ENCODE assay signal across 1 cellular context in genomic region chr4:183797041-183797444, GRCh38.
TF ChIP-seq lines count a peak whose summit lies in the region.

No MANE protein-coding gene starts in this region.

TF ChIP-seq in GM23338, 12 proteins besides CTCF, POLR2A, EP300 and RAD21 (continued from another document):
- no peak for TF ChIP-seq REST (IDR thresholded peaks at IDR 0.05; ENCODE audit: unreplicated experiment)
- TF ChIP-seq JUNB (IDR thresholded peaks at IDR 0.05; ENCODE audit: unreplicated experiment), result no peak
- no peak for TF ChIP-seq CREB1 (CRISPR knock-in tag; IDR thresholded peaks at IDR 0.05; ENCODE audit: low read depth)
- no peak for TF ChIP-seq EZH2phosphoT487 (IDR thresholded peaks at IDR 0.05; ENCODE audit: unreplicated experiment)
TF ChIP-seq in GM23338: peak in this region for 0.
